In the genomic region with DNA sequence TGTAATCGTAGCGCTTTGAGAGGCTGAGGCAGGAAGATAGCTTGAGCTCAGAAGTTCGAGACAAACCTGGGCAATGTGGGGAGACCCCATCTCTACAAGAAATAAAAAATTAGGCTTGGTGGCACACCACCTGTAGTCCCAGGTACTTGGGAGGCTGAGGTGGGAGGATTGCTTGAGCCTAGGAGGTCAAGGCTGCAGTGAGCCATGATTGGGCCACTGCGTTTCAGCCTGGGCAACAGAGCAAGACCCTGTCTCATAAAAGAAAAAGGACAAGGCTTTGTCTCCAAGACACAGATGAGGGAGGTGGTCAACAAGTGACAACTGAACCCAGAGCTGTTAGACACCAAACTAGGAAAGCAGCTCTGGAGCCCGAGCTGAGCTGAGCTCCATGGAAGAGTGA, we compare ENCODE assay signal across 22 cellular contexts.
"Had no signal": no experiment of that assay in that cellular context is flagged by ENCODE, and none has a peak within 500 bp of the region (broad histone marks: within the 10 kb centered on the region; RNA-seq: fewer than 3 reads in every experiment).

No MANE protein-coding gene starts in this region.

- H3K9me3 ChIP-seq: left lung, mucosa of descending colon, prostate gland, right atrium auricular region, sigmoid colon, thyroid gland, vagina had no signal

- H3K27ac Mint-ChIP-seq: effector memory CD8-positive, alpha-beta T cell; mesothelial cell of epicardium; nephron; neural progenitor cell; stimulated activated effector memory CD8-positive, alpha-beta T cell treated with anti-CD3 and anti-CD28 coated beads, Interleukin-12 subunit alpha, Interleukin-12 subunit beta, amount 100 ng/mL, for 72 hours; stimulated activated naive CD8-positive, alpha-beta T cell treated with anti-CD3 and anti-CD28 coated beads, Interleukin-15, Interleukin-2, amounts not matched to agents 100 ng/mL and 50 ng/mL, for 24 hours had no signal

- H3K36me3 ChIP-seq: prostate gland had no signal

- H3K4me2 ChIP-seq: neural progenitor cell had no signal

- H3K4me1 ChIP-seq: neural progenitor cell, parathyroid adenoma, prostate gland, right atrium auricular region, sigmoid colon, thyroid gland, vagina had no signal

- H3K9me3 Mint-ChIP-seq: effector memory CD8-positive, alpha-beta T cell; mesothelial cell of epicardium; naive thymus-derived CD4-positive, alpha-beta T cell; nephron; neural progenitor cell; stimulated activated effector memory CD8-positive, alpha-beta T cell treated with anti-CD3 and anti-CD28 coated beads, Interleukin-12 subunit alpha, Interleukin-12 subunit beta, amount 100 ng/mL, for 72 hours; stimulated activated naive CD8-positive, alpha-beta T cell treated with anti-CD3 and anti-CD28 coated beads, Interleukin-15, Interleukin-2, amounts not matched to agents 100 ng/mL and 50 ng/mL, for 24 hours had no signal

- H3K27me3 Mint-ChIP-seq: effector memory CD8-positive, alpha-beta T cell; naive thymus-derived CD4-positive, alpha-beta T cell; stimulated activated naive CD8-positive, alpha-beta T cell treated with anti-CD3 and anti-CD28 coated beads, Interleukin-15, Interleukin-2, amounts not matched to agents 100 ng/mL and 50 ng/mL, for 24 hours had no signal

- H3K27me3 ChIP-seq: left lung, neural progenitor cell, right atrium auricular region, sigmoid colon, thyroid gland, vagina had no signal

- DNase-seq: effector memory CD8-positive, alpha-beta T cell; head of caudate nucleus; left cardiac atrium; left lung; mesenchymal stem cell; mucosa of descending colon; naive thymus-derived CD4-positive, alpha-beta T cell; sigmoid colon; stimulated activated CD4-positive, alpha-beta T cell treated with anti-CD3 and anti-CD28 coated beads, Interleukin-2, amount 100 ng/mL, for 24 hours; stimulated activated CD4-positive, alpha-beta T cell treated with anti-CD3 and anti-CD28 coated beads, Interleukin-4, amount 100 ng/mL, for 24 hours; thyroid gland; trophoblast cell had no signal

- H3K4me3 Mint-ChIP-seq: effector memory CD8-positive, alpha-beta T cell; mesothelial cell of epicardium; naive thymus-derived CD4-positive, alpha-beta T cell; nephron; neural progenitor cell; stimulated activated effector memory CD8-positive, alpha-beta T cell treated with anti-CD3 and anti-CD28 coated beads, Interleukin-12 subunit alpha, Interleukin-12 subunit beta, amount 100 ng/mL, for 72 hours; stimulated activated naive CD8-positive, alpha-beta T cell treated with anti-CD3 and anti-CD28 coated beads, Interleukin-15, Interleukin-2, amounts not matched to agents 100 ng/mL and 50 ng/mL, for 24 hours had no signal

- H2AFZ ChIP-seq: neural progenitor cell, parathyroid adenoma had no signal

- H3K9ac ChIP-seq: neural progenitor cell, parathyroid adenoma had no signal

- H3K27ac ChIP-seq: coronary artery, neural progenitor cell, parathyroid adenoma, prostate gland, right atrium auricular region, sigmoid colon, thyroid gland, vagina had no signal

- H3K4me3 ChIP-seq: coronary artery, left lung, mucosa of descending colon, neural progenitor cell, prostate gland, right atrium auricular region, sigmoid colon, thyroid gland, vagina had no signal
